ENCODE assay signal across 9 cellular contexts in the genomic region with DNA sequence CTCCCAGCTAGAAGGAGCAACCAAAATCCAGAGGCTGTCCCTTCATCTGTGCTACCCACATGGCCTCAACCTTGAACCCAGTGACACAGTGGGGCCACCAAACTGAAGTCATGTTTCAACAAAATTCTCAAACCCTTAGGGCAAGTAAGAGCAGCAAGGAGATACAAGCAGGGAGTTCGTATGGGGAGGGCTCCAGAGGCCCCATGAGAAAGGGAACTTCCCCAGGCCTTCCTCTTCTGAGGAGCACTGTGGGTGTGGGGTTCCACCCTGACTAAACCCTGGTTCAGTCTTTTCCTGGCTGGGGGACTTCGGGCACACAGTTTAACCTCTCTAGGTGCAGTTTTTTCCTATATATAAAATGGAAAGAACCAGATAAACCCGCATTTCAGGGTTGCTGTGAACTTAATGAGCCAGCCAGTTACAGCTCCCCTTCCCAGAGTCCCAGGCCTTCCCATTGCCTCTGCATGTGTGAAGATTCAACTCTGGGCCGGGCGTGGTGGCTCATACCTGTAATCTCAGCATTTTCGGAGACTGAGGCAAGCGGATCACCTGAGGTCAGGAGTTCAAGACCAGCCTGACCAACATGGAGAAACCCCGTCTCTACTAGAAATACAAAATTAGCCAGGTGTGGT. TPM values are rescaled to one million over a fixed set of nuclear protein-coding genes. Genes with fewer than 3 reads are reported as not detected.
DNase-seq lines count a peak whose midpoint lies in the region; ATAC-seq and TF ChIP-seq lines count a peak whose summit lies in the region.
"Had no signal": no experiment of that assay in that cellular context is flagged by ENCODE, and none has a peak within 500 bp of the region (broad histone marks: within the 10 kb centered on the region; RNA-seq: fewer than 3 reads in every experiment).

No MANE protein-coding gene starts in this region.

- H3K9me3 ChIP-seq in spleen (no peaks in the 10 kb centered on the region), A673 (ENCODE audit: low read depth, low read length, poor library complexity, severe bottlenecking) (no peaks in the 10 kb centered on the region)

- peak overlapping the region; percentile 57 to 92 (median 85) for H3K27ac ChIP-seq in spleen
- no peak overlapping the region for H3K27ac ChIP-seq in A673 (ENCODE audit: low read depth, low read length, poor library complexity, severe bottlenecking)
- H3K27ac ChIP-seq: foreskin keratinocyte had no signal

- WGBS in spleen, 5 donors, result 59 to 72% (median 66%) methylated on average over 8 of the region's 8 CpGs

- in situ Hi-C loops in GM13976 (cut with MboI; ENCODE audit: low sequenced_read_pairs, unreplicated experiment), result no loop called here

- no peaks in the 10 kb centered on the region for H3K27me3 ChIP-seq in spleen (replicated peaks in 1 of 7)
- no peaks in the 10 kb centered on the region for H3K27me3 ChIP-seq in A673 (replicated peaks; ENCODE audit: insufficient read depth, low read depth, low read length, poor library complexity)
- H3K27me3 ChIP-seq: foreskin keratinocyte had no signal

- no peak for TF ChIP-seq POLR2A in spleen (IDR thresholded peaks at IDR 0.05)

- no peaks in the 10 kb centered on the region for H3K36me3 ChIP-seq in spleen
- no peaks in the 10 kb centered on the region for H3K36me3 ChIP-seq in A673 (ENCODE audit: insufficient read depth, low read length, poor library complexity, severe bottlenecking)

- H3K4me3 ChIP-seq in epithelial cell of esophagus (ENCODE audit: low read length) (no peak overlapping the region), spleen (peak overlapping the region in 1 of 8 donors; percentile 44), A673 (ENCODE audit: low read depth, low read length, poor library complexity, severe bottlenecking) (no peak overlapping the region)

- H3K36me3 Mint-ChIP-seq in T-cell, result no peaks in the 10 kb centered on the region

- TF ChIP-seq CTCF in GM13976 (IDR thresholded peaks at IDR 0.05; ENCODE audit: borderline replicate concordance, control extremely low read depth, extremely low read depth, insufficient read depth, missing control alignments), result no peak
- no peak for TF ChIP-seq CTCF in epithelial cell of esophagus (IDR thresholded peaks at IDR 0.05; ENCODE audit: insufficient read depth, low read depth, low read length, missing control alignments)
- no peak for TF ChIP-seq CTCF in spleen (IDR thresholded peaks at IDR 0.05 in 8 of 11, conservative IDR thresholded peaks at IDR 0.05 in 3 of 11)
- no peak for TF ChIP-seq CTCF in A673 (conservative IDR thresholded peaks at IDR 0.05; ENCODE audit: low read depth, low read length)

- no TSS peak for BruUV-seq in A673 (replicated peaks; lab: Mats Ljungman, UMichigan)

- H3K4me1 ChIP-seq in spleen (peaks cover 21 to 77% (median 55%) of the 10 kb centered on the region in 6 donors), A673 (ENCODE audit: insufficient read depth, low read length, poor library complexity, severe bottlenecking) (no peaks in the 10 kb centered on the region)

- peak overlapping the region; percentile 94 to 96 for H3K27ac Mint-ChIP-seq in T-cell

- DNase-seq in GM13976 (ENCODE audit: low spot score) (peak; percentile 68), T-cell (peak in 1 of 34 experiments; percentile 20), epithelial cell of esophagus (ENCODE audit: low read depth) (peak; percentile 82), spleen (no peak), A673 (ENCODE audit: low spot score) (no peak), NCI-H446 treated with DMSO at 0.1 percent for 48 hours (lab: John Stamatoyannopoulos, UW) (no peak)

- H3K27me3 Mint-ChIP-seq in T-cell, result no peaks in the 10 kb centered on the region

- H3K4me1 Mint-ChIP-seq in T-cell, result peaks cover 36 to 65% (median 58%) of the 10 kb centered on the region in 3 donors

- CTCF ChIA-PET in T-cell (lab: Charles Lee) (interaction anchor here in 1 of 2 donors (0.7 to 1.1 kb wide), 3 partner anchors 11 to 22 kb away, joined by 3 to 4 read pairs (median 3); no protein-coding TSS in a partner anchor), A673 (lab: Charles Lee) (no interaction called here)

- no peaks in the 10 kb centered on the region for H3K9me3 Mint-ChIP-seq in T-cell

- H3K4me3 Mint-ChIP-seq in T-cell, result peak overlapping the region in 1 of 3 donors; percentile 60

- POLR2A ChIA-PET in T-cell (lab: Charles Lee) (interaction anchor here (0.7 kb wide), 2 partner anchors 41 to 599 kb away, joined by 4 to 6 read pairs; no protein-coding TSS in a partner anchor), A673 (lab: Charles Lee; ENCODE audit: low non-redundant PET) (no interaction called here)

- intact Hi-C loops in spleen (cut with DNase I; ENCODE audit: low total_unique reads), result no loop called here
- intact Hi-C loops in A673 (cut with micrococcal nuclease; ENCODE audit: unreplicated experiment), result no loop called here

- peak in 1 of 4 experiments; percentile 64 for ATAC-seq in T-cell (replicated peaks in 1 of 4)
- ATAC-seq in HG02885 (IDR thresholded peaks at IDR 0.05; ENCODE audit: poor library complexity, unreplicated experiment), result no peak
- ATAC-seq in HG03442 (IDR thresholded peaks at IDR 0.05; ENCODE audit: unreplicated experiment), result no peak
- ATAC-seq: foreskin keratinocyte had no signal

RNA-seq across cellular contexts. Expression of a gene that starts 8.0 kb away (rescaled TPM):
- total RNA-seq in T-cell (100 to 1,000 TPM in 2 of 5 donors, 10 to 100 TPM in 3; 39.0 to 124 (median 94.8) TPM), spleen (100 to 1,000 TPM; 166 to 433 (median 273) TPM), A673 (2021) (2.0 and 5.0 TPM in 2 replicates)
- 100 to 1,000 TPM in 1 of 3 donors, 10 to 100 TPM in 2; 82.4 to 122 (median 88.8) TPM for polyA plus RNA-seq in spleen

RNA-seq across cellular contexts. Expression of a gene that starts 33.8 kb away (rescaled TPM):
- total RNA-seq in T-cell, result 10 to 100 TPM; 20.5 to 48.1 (median 40.5) TPM
- total RNA-seq in spleen, result 10 to 100 TPM; 24.7 to 39.1 (median 30.1) TPM
- 10 to 100 TPM; 22.5 to 33.8 (median 29.1) TPM for polyA plus RNA-seq in spleen
- total RNA-seq in A673 (2021), result 60.9 and 68.8 TPM in 2 replicates

RNA-seq across cellular contexts. Expression of a gene that starts 50.0 kb away (rescaled TPM):
- total RNA-seq in T-cell (10 to 100 TPM; 36.1 to 68.9 (median 53.5) TPM), spleen (10 to 100 TPM; 32.2 to 49.1 (median 38.1) TPM), A673 (2021) (73.6 and 88.9 TPM in 2 replicates)
- 10 to 100 TPM; 47.5 to 61.8 (median 60.9) TPM for polyA plus RNA-seq in spleen

Comparison
In these comparisons a context has a peak if more than half of its experiments do, and no peak if none do; other contexts are left out.
1. DNase-seq: peak in GM13976 (single experiment) and epithelial cell of esophagus (single experiment); none in spleen (single experiment), A673 (single experiment) and NCI-H446 treated with DMSO at 0.1 percent for 48 hours (single experiment).